In genomic region chr9:21576331-21577189, GRCh38 we compare ENCODE assay signal across 8 cellular contexts.
DNase-seq lines count a peak whose midpoint lies in the region; FAIRE-seq and TF ChIP-seq lines count a peak whose summit lies in the region.

No MANE protein-coding gene starts in this region.

- no peak overlapping the region; the same call in 1 of the 2 replicates for H2BK12ac ChIP-seq in H1 (ENCODE audit: low read depth, low read length)

- H3K4me1 Mint-ChIP-seq in CD14-positive monocyte = peaks cover 9% of the 10 kb centered on the region

- no peak overlapping the region for H2BK20ac ChIP-seq in H1 (ENCODE audit: low read length)

- H2BK15ac ChIP-seq in H1 (ENCODE audit: low read length) = no peak overlapping the region

- H3K36me3 ChIP-seq in PC-9 (ENCODE audit: low read depth) (no peaks in the 10 kb centered on the region), H1 (ENCODE audit: control insufficient read depth in 2 of 4, insufficient read depth in 4 of 4, low read length in 3 of 4) (no peaks in the 10 kb centered on the region), parathyroid adenoma (ENCODE audit: control insufficient read depth, insufficient read depth, low read length) (no peaks in the 10 kb centered on the region)
- H3K36me3 ChIP-seq in effector memory CD4-positive, alpha-beta T cell (ENCODE audit: control insufficient read depth, insufficient read depth, low read length) = no peaks in the 10 kb centered on the region

- no peak overlapping the region for H4K5ac ChIP-seq in H1 (ENCODE audit: insufficient read length, low read depth, low read length)

- TF ChIP-seq EP300 in H1 (IDR thresholded peaks at IDR 0.05; ENCODE audit: borderline replicate concordance in 1 of 2, low read depth in 2 of 2, low read length in 2 of 2) = no peak

- no peak overlapping the region for H4K8ac ChIP-seq in H1 (ENCODE audit: extremely low read depth, insufficient read depth, low read length)

- H3K4me2 ChIP-seq in PC-9 (peak overlapping the region; percentile 83), H1 (ENCODE audit: insufficient read depth in 1 of 2, low read depth in 2 of 2, low read length in 2 of 2) (no peak overlapping the region), parathyroid adenoma (ENCODE audit: low read length) (no peak overlapping the region)

- H3K4me3 ChIP-seq in PC-9 = peak overlapping the region; percentile 52
- no peak overlapping the region for H3K4me3 ChIP-seq in H1 (ENCODE audit: extremely low read depth in 1 of 4, insufficient read depth in 2 of 4, low read depth in 3 of 4, low read length in 4 of 4)
- H3K4me3 ChIP-seq in parathyroid adenoma (ENCODE audit: low read depth, low read length) = no peak overlapping the region
- no peak overlapping the region for H3K4me3 ChIP-seq in effector memory CD4-positive, alpha-beta T cell (ENCODE audit: insufficient read depth, low read depth, low read length, poor library complexity, severe bottlenecking)

- peaks cover 0 to 5% (median 4%) of the 10 kb centered on the region in 3 donors for H3K27me3 Mint-ChIP-seq in CD14-positive monocyte (ENCODE audit: low read depth in 3 of 3)

- no peak overlapping the region for H3K4ac ChIP-seq in H1 (replicated peaks; ENCODE audit: insufficient read length, low read depth, low read length)

- FAIRE-seq in H1 (lab: Jason Lieb, UNC) = no peak

- intact Hi-C loops in PC-9 (cut with micrococcal nuclease; ENCODE audit: unreplicated experiment) = loop anchor here (1.0 to 5.0 kb wide), 3 partner anchors 14 to 206 kb away; no protein-coding TSS in a partner anchor
- intact Hi-C loops in CD14-positive monocyte (cut with micrococcal nuclease) = no loop called here

- no peak overlapping the region for H3K4me3 Mint-ChIP-seq in CD14-positive monocyte

- TF ChIP-seq CTCF in PC-9 (conservative IDR thresholded peaks at IDR 0.05) = no peak
- no peak for TF ChIP-seq CTCF in H1 (IDR thresholded peaks at IDR 0.05; ENCODE audit: control extremely low read depth in 1 of 3, insufficient read depth in 1 of 3, low read depth in 1 of 3, low read length in 3 of 3)
- TF ChIP-seq CTCF in parathyroid adenoma (IDR thresholded peaks at IDR 0.05) = no peak
- no peak for TF ChIP-seq CTCF in CD14-positive monocyte (IDR thresholded peaks at IDR 0.05)

- no peak overlapping the region for H3K14ac ChIP-seq in H1 (ENCODE audit: insufficient read length)

- H3K36me3 Mint-ChIP-seq in CD14-positive monocyte = no peaks in the 10 kb centered on the region

- H3K9me2 ChIP-seq in PC-9 (ENCODE audit: insufficient read depth) = no peaks in the 10 kb centered on the region

- no peaks in the 10 kb centered on the region for H3K27me3 ChIP-seq in PC-9 (ENCODE audit: insufficient read depth, low read depth)
- no peaks in the 10 kb centered on the region for H3K27me3 ChIP-seq in H1 (replicated peaks in 1 of 4; ENCODE audit: control insufficient read depth in 3 of 4, extremely low read depth in 1 of 4, insufficient read depth in 3 of 4, low read length in 3 of 4)
- H3K27me3 ChIP-seq in parathyroid adenoma (ENCODE audit: control insufficient read depth, insufficient read depth, low read length) = no peaks in the 10 kb centered on the region
- H3K27me3 ChIP-seq in effector memory CD4-positive, alpha-beta T cell (replicated peaks; ENCODE audit: control insufficient read depth, insufficient read depth, low read length, poor library complexity, severe bottlenecking) = no peaks in the 10 kb centered on the region

- H4K91ac ChIP-seq in H1 (replicated peaks; ENCODE audit: insufficient read length, low read length) = no peak overlapping the region

- no peaks in the 10 kb centered on the region for H3K79me1 ChIP-seq in H1 (ENCODE audit: low read depth, low read length)

- peaks cover 0 to 2% (median 0%) of the 10 kb centered on the region in 7 donors for H3K9me3 Mint-ChIP-seq in CD14-positive monocyte

- H2BK120ac ChIP-seq in H1 (replicated peaks; ENCODE audit: low read depth, low read length) = no peak overlapping the region

- no peak overlapping the region for H3K18ac ChIP-seq in H1 (ENCODE audit: extremely low read depth, low read length)

- no peak overlapping the region for H3K56ac ChIP-seq in H1 (replicated peaks; ENCODE audit: insufficient read length, low read depth, low read length)

- no peak overlapping the region for H3K23ac ChIP-seq in H1 (ENCODE audit: insufficient read length)

- H2AK5ac ChIP-seq in H1 (ENCODE audit: low read depth, low read length) = no peak overlapping the region

- H3K79me2 ChIP-seq in PC-9 (ENCODE audit: low read depth) (no peaks in the 10 kb centered on the region), H1 (ENCODE audit: control insufficient read depth in 1 of 2, insufficient read depth in 2 of 2, low read length in 2 of 2) (no peaks in the 10 kb centered on the region), parathyroid adenoma (no peaks in the 10 kb centered on the region)

- BruUV-seq in PC-9 (replicated peaks; lab: Mats Ljungman, UMichigan) = TSS peak; percentile 96

- TF ChIP-seq RAD21 in H1 (IDR thresholded peaks at IDR 0.05 in 1 of 2, conservative IDR thresholded peaks at IDR 0.05 in 1 of 2; ENCODE audit: low read depth in 2 of 2, low read length in 2 of 2) = no peak

- H2BK5ac ChIP-seq in H1 (ENCODE audit: low read depth, low read length) = no peak overlapping the region

- no peaks in the 10 kb centered on the region; the same call in 1 of the 2 replicates for H3K23me2 ChIP-seq in H1 (ENCODE audit: low read depth, low read length)

- no peak overlapping the region for H3K27ac Mint-ChIP-seq in CD14-positive monocyte

- H4K20me1 ChIP-seq in PC-9 (ENCODE audit: insufficient read depth) = no peaks in the 10 kb centered on the region
- H4K20me1 ChIP-seq in H1 (replicated peaks in 1 of 2; ENCODE audit: control insufficient read depth in 1 of 2, insufficient read depth in 2 of 2, low read length in 2 of 2) = no peaks in the 10 kb centered on the region

- DNase-seq in stimulated activated CD4-positive, alpha-beta T cell treated with anti-CD3 and anti-CD28 coated beads, Interleukin-15, amount 100 ng/mL, for 24 hours = peak; percentile 46
- no peak for DNase-seq in stimulated activated CD4-positive, alpha-beta T cell treated with anti-CD3 and anti-CD28 coated beads, Interleukin-2, amount 100 ng/mL, for 48 hours
- DNase-seq in PC-9 = peak; percentile 35 to 88
- DNase-seq in H1 (ENCODE audit: low read depth in 1 of 2, low spot score in 2 of 2) = no peak
- DNase-seq in NCI-H1694 treated with DMSO at 0.1 percent for 48 hours (lab: John Stamatoyannopoulos, UW) = no peak
- no peak for DNase-seq in effector memory CD4-positive, alpha-beta T cell
- no peak for DNase-seq in CD14-positive monocyte (ENCODE audit: low spot score)

- H3K9me3 ChIP-seq in PC-9 (ENCODE audit: insufficient read depth, low read depth) (no peaks in the 10 kb centered on the region; the same call in 1 of the 2 replicates), H1 (ENCODE audit: insufficient read depth in 2 of 2, low read depth in 1 of 2, low read length in 1 of 2) (no peaks in the 10 kb centered on the region), parathyroid adenoma (ENCODE audit: control insufficient read depth, low read length) (no peaks in the 10 kb centered on the region)
- no peaks in the 10 kb centered on the region for H3K9me3 ChIP-seq in effector memory CD4-positive, alpha-beta T cell (ENCODE audit: control insufficient read depth, low read length)

- CTCF ChIA-PET in PC-9 (lab: Charles Lee) = no interaction called here
- CTCF ChIA-PET in H1 (lab: Charles Lee; ENCODE audit: partially characterized antibody) = interaction anchor here (0.9 kb wide), 1 partner anchor 18 kb away, joined by 3 read pairs; no protein-coding TSS in a partner anchor

- H3K4me1 ChIP-seq in PC-9 (replicated peaks; ENCODE audit: insufficient read depth) (peaks cover 28% of the 10 kb centered on the region), H1 (replicated peaks in 1 of 4; ENCODE audit: control insufficient read depth in 3 of 4, insufficient read depth in 4 of 4, low read length in 3 of 4) (no peaks in the 10 kb centered on the region), parathyroid adenoma (no peaks in the 10 kb centered on the region)
- peaks cover 4% of the 10 kb centered on the region for H3K4me1 ChIP-seq in effector memory CD4-positive, alpha-beta T cell (ENCODE audit: control insufficient read depth, insufficient read depth, low read length, poor library complexity, severe bottlenecking)

- POLR2A ChIA-PET in PC-9 (lab: Charles Lee; ENCODE audit: unreplicated experiment) = interaction anchor here (0.6 to 0.7 kb wide), 2 partner anchors 27 to 112 kb away, joined by 5 to 6 read pairs; no protein-coding TSS in a partner anchor
- POLR2A ChIA-PET in H1 (lab: Charles Lee; ENCODE audit: partially characterized antibody) = interaction anchor here (0.5 to 1.8 kb wide), 2 partner anchors 17 to 59 kb away, joined by 3 to 4 read pairs; no protein-coding TSS in a partner anchor

- 89% methylated on average over 6 of the region's 7 CpGs; no CpG with 5 or more reads in 1 of the 2 experiments for WGBS in H1 (ENCODE audit: extremely low coverage in 1 of 2, insufficient coverage in 1 of 2, insufficient read length in 1 of 2, insufficient replicate concordance in 2 of 2, low coverage in 1 of 2, low lambda C conversion rate in 2 of 2, missing lambda C conversion rate in 1 of 2), 2 experiments

- no peak overlapping the region for H3K9ac ChIP-seq in H1 (replicated peaks in 1 of 4; ENCODE audit: extremely low read depth in 1 of 4, low read depth in 3 of 4, low read length in 3 of 4)
- no peak overlapping the region for H3K9ac ChIP-seq in parathyroid adenoma

- peaks cover 20% of the 10 kb centered on the region for H3F3A ChIP-seq in PC-9 (ENCODE audit: insufficient read depth, low read depth)

- H3K27ac ChIP-seq in PC-9 = peak overlapping the region; percentile 98
- no peak overlapping the region for H3K27ac ChIP-seq in H1 (ENCODE audit: low read depth, low read length)
- no peak overlapping the region for H3K27ac ChIP-seq in parathyroid adenoma
- no peak overlapping the region for H3K27ac ChIP-seq in effector memory CD4-positive, alpha-beta T cell (ENCODE audit: insufficient read depth, low read length, poor library complexity, severe bottlenecking)

- TF ChIP-seq POLR2A in H1 (IDR thresholded peaks at IDR 0.05; ENCODE audit: control extremely low read depth in 1 of 2, low read depth in 2 of 2, low read length in 2 of 2) = no peak

- peak overlapping the region; percentile 83 for H2AFZ ChIP-seq in PC-9
- H2AFZ ChIP-seq in H1 (ENCODE audit: low read length) = peak overlapping the region; percentile 83
- H2AFZ ChIP-seq in parathyroid adenoma = peak overlapping the region; percentile 58

TF ChIP-seq in H1, 55 proteins besides CTCF, POLR2A, EP300 and RAD21:
- TF ChIP-seq TEAD4 (IDR thresholded peaks at IDR 0.05; ENCODE audit: low read depth, low read length) = no peak
- no peak for TF ChIP-seq SIRT6 (IDR thresholded peaks at IDR 0.05; ENCODE audit: low read length)
- TF ChIP-seq CTBP2 (IDR thresholded peaks at IDR 0.05; ENCODE audit: borderline replicate concordance, insufficient read depth, insufficient read length, low read length) = no peak

Comparison
In these comparisons a context has a peak if more than half of its experiments do, and no peak if none do; other contexts are left out.
1. DNase-seq: peak in stimulated activated CD4-positive, alpha-beta T cell treated with anti-CD3 and anti-CD28 coated beads, Interleukin-15, amount 100 ng/mL, for 24 hours (single experiment) and PC-9 (2 of 2); none in stimulated activated CD4-positive, alpha-beta T cell treated with anti-CD3 and anti-CD28 coated beads, Interleukin-2, amount 100 ng/mL, for 48 hours (0 of 2), H1 (0 of 2), NCI-H1694 treated with DMSO at 0.1 percent for 48 hours (single experiment), effector memory CD4-positive, alpha-beta T cell (0 of 3) and CD14-positive monocyte (single experiment).
2. Peak in every context shown above with its lines, with median percentiles within 50 percentile points of each other: H2AFZ ChIP-seq.